8 cellular contexts compared by ENCODE assay signal in the genomic region with DNA sequence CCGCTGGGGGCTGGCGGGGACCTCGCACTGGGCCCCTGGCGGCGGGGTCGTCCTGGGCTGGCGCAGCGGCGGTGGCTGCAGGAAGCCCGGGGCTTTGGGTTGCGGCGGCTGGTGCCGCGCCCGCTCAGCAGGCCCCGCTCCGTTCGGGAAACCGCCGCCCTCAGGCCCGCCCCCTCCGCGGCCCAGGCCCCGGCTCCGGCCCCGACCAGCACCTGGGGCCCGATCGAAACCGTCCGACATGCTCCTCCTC. TPM values are rescaled to one million over a fixed set of nuclear protein-coding genes. Genes with fewer than 3 reads are reported as not detected.
A peak's percentile ranks its signal among the peaks of the same experiment; 100 is the strongest.
DNase-seq lines count a peak whose midpoint lies in the region; ATAC-seq, FAIRE-seq and TF ChIP-seq lines count a peak whose summit lies in the region.
"Not testable (repeated sequence)": the region's sequence is repeated elsewhere in the genome, so short reads cannot be mapped to it uniquely, and the experiment has no call there.

No MANE protein-coding gene starts in this region.

- no CpG with 5 or more reads among the region's 30 CpGs for WGBS in HepG2 (ENCODE audit: low lambda C conversion rate)

- H3K4me3 ChIP-seq in Jurkat, Clone E6-1 (ENCODE audit: low read length) = peak overlapping the region; percentile 78
- H3K4me3 ChIP-seq in endothelial cell of umbilical vein (replicated peaks in 1 of 3; ENCODE audit: insufficient read depth in 1 of 3, low read depth in 1 of 3, low read length in 3 of 3) (peak overlapping the region; percentile 91 to 98 (median 96)), HepG2 (replicated peaks in 1 of 3; ENCODE audit: insufficient read depth in 1 of 3, low read depth in 2 of 3, low read length in 3 of 3) (peak overlapping the region; percentile 77 to 90 (median 84))

- dilution Hi-C loops in endothelial cell of umbilical vein (cut with MboI; ENCODE audit: extremely low pct_ligation_motif_present, low sequenced_read_pairs) = not testable (repeated sequence)

- peak; percentile 40 for TF ChIP-seq POLR2A in endothelial cell of umbilical vein (IDR thresholded peaks at IDR 0.05; ENCODE audit: low read depth, low read length)
- TF ChIP-seq POLR2A in HepG2 (IDR thresholded peaks at IDR 0.05; ENCODE audit: insufficient read depth in 1 of 2, low read depth in 2 of 2, low read length in 2 of 2) = not testable (repeated sequence)

- not testable (repeated sequence) for H3K36me3 Mint-ChIP-seq in activated T-cell treated with anti-CD3 and anti-CD28 coated beads, Interleukin-2, amount 50 U/mL, for 72 hours (ENCODE audit: insufficient read depth in 2 of 2)

- CTCF ChIA-PET in endothelial cell of umbilical vein (lab: Charles Lee) = interaction anchor here (1.0 to 3.6 kb wide), 6 partner anchors 35 to 75 kb away, joined by 3 to 17 read pairs (median 9); partner anchors contain the start of genes NNT and TMEM267
- CTCF ChIA-PET in HepG2 (lab: Yijun Ruan, JAX; ENCODE audit: low intra/inter-chr PET ratio, low total read pairs) = not testable (repeated sequence)

- not testable (repeated sequence) for FAIRE-seq in endothelial cell of umbilical vein (lab: Jason Lieb, UNC); HepG2 (lab: Jason Lieb, UNC)

- not testable (repeated sequence) for H3K9me1 ChIP-seq in endothelial cell of umbilical vein (replicated peaks; ENCODE audit: control insufficient read depth, extremely low read depth, insufficient read depth, low read length)

- peaks cover 12% of the 10 kb centered on the region for H3K4me1 Mint-ChIP-seq in activated T-cell treated with anti-CD3 and anti-CD28 coated beads, Interleukin-2, amount 50 U/mL, for 72 hours (ENCODE audit: low read depth)

- not testable (repeated sequence) for H3K27me3 ChIP-seq in endothelial cell of umbilical vein (ENCODE audit: control insufficient read depth in 2 of 2, insufficient read depth in 2 of 2, low read length in 2 of 2); HepG2 (ENCODE audit: control insufficient read depth in 1 of 2, insufficient read depth in 2 of 2, low read length in 2 of 2)

- peak overlapping the region; percentile 87 for H3K4me3 Mint-ChIP-seq in activated T-cell treated with anti-CD3 and anti-CD28 coated beads, Interleukin-2, amount 50 U/mL, for 72 hours

- ATAC-seq in GM19043 (IDR thresholded peaks at IDR 0.05; ENCODE audit: low read depth, unreplicated experiment) (peak; percentile 87), HG02759 (IDR thresholded peaks at IDR 0.05; ENCODE audit: unreplicated experiment) (peak; percentile 90), HepG2 (peak; percentile 93), sciatic nerve (peak; percentile 93)
- peak; percentile 91 to 92 for ATAC-seq in activated T-cell treated with anti-CD3 and anti-CD28 coated beads, Interleukin-2, amount 50 U/mL, for 72 hours (replicated peaks in 1 of 2)

- not testable (repeated sequence) for DNase-seq in Jurkat, Clone E6-1 (ENCODE audit: low read depth, low spot score); endothelial cell of umbilical vein (ENCODE audit: low read depth, low spot score); HepG2 (ENCODE audit: low spot score); sciatic nerve (ENCODE audit: low spot score)
- peak; percentile 90 to 93 for DNase-seq in activated T-cell treated with anti-CD3 and anti-CD28 coated beads, Interleukin-2, amount 50 U/mL, for 72 hours

- H3K27ac ChIP-seq in 22Rv1 (peak overlapping the region; percentile 85), endothelial cell of umbilical vein (ENCODE audit: insufficient read depth, low read depth, low read length) (peak overlapping the region; percentile 73), HepG2 (ENCODE audit: extremely low read length, insufficient read depth, low read length) (peak overlapping the region; percentile 95)

- H3K9me3 ChIP-seq in endothelial cell of umbilical vein (replicated peaks; ENCODE audit: control insufficient read depth, insufficient read depth, low read length); HepG2 (ENCODE audit: low read length): not testable (repeated sequence)

- not testable (repeated sequence) for BruUV-seq in endothelial cell of umbilical vein (replicated peaks; lab: Mats Ljungman, UMichigan); HepG2 (replicated peaks; lab: Mats Ljungman, UMichigan)

- TF ChIP-seq EP300 in HepG2 (IDR thresholded peaks at IDR 0.05; ENCODE audit: low read depth in 2 of 2, low read length in 2 of 2); HepG2 (CRISPR knock-in tag; IDR thresholded peaks at IDR 0.05; ENCODE audit: borderline replicate concordance): not testable (repeated sequence)

- H3K36me3 ChIP-seq in endothelial cell of umbilical vein (ENCODE audit: control insufficient read depth in 2 of 2, extremely low read depth in 1 of 2, insufficient read depth in 2 of 2, low read length in 2 of 2) = not testable (repeated sequence)
- peaks cover 6 to 32% of the 10 kb centered on the region in 2 experiments; a peak in 4 of 5 replicates for H3K36me3 ChIP-seq in HepG2 (replicated peaks in 1 of 2; ENCODE audit: control insufficient read depth in 1 of 2, insufficient read depth in 2 of 2, low read length in 2 of 2)

- peak overlapping the region; percentile 90 for H2AFZ ChIP-seq in endothelial cell of umbilical vein (ENCODE audit: low read depth, low read length)
- not testable (repeated sequence) for H2AFZ ChIP-seq in HepG2 (ENCODE audit: low read length)

- H3K27ac Mint-ChIP-seq in activated T-cell treated with anti-CD3 and anti-CD28 coated beads, Interleukin-2, amount 50 U/mL, for 72 hours = not testable (repeated sequence)

- in situ Hi-C loops in HepG2 (cut with HindIII; ENCODE audit: extremely low pct_ligation_motif_present, low pct_unique_long_range_greater_than_20kb) = not testable (repeated sequence)

- not testable (repeated sequence) for H3K27me3 Mint-ChIP-seq in activated T-cell treated with anti-CD3 and anti-CD28 coated beads, Interleukin-2, amount 50 U/mL, for 72 hours (ENCODE audit: low read depth)

- not testable (repeated sequence) for H4K20me1 ChIP-seq in endothelial cell of umbilical vein (replicated peaks; ENCODE audit: control insufficient read depth, extremely low read depth, insufficient read depth, low read length)
- peaks cover 11% of the 10 kb centered on the region for H4K20me1 ChIP-seq in HepG2 (ENCODE audit: insufficient read depth, low read length)

- not testable (repeated sequence) for TF ChIP-seq RAD21 in HepG2 (CRISPR knock-in tag; IDR thresholded peaks at IDR 0.05)

- H3K4me1 ChIP-seq in endothelial cell of umbilical vein (ENCODE audit: control insufficient read depth, extremely low read depth, insufficient read depth, low read length) (peaks cover 25% of the 10 kb centered on the region), HepG2 (ENCODE audit: insufficient read depth, low read length) (peaks cover 49% of the 10 kb centered on the region)

- intact Hi-C loops in endothelial cell of umbilical vein (cut with micrococcal nuclease) = loop anchor here (1.0 to 2.0 kb wide), 5 partner anchors 41 to 605 kb away; partner anchors contain the start of genes C5orf34 and NNT
- intact Hi-C loops in HepG2 (cut with micrococcal nuclease; ENCODE audit: unreplicated experiment) = loop anchor here (1.0 to 5.0 kb wide), 3 partner anchors 46 to 154 kb away; partner anchors contain the start of gene TMEM267
- intact Hi-C loops in sciatic nerve (cut with DNase I) = not testable (repeated sequence)

- H3K9me3 Mint-ChIP-seq in activated T-cell treated with anti-CD3 and anti-CD28 coated beads, Interleukin-2, amount 50 U/mL, for 72 hours = not testable (repeated sequence)

- POLR2A ChIA-PET in endothelial cell of umbilical vein (lab: Charles Lee) = not testable (repeated sequence)
- POLR2A ChIA-PET in HepG2 (lab: Yijun Ruan, JAX) = interaction anchor here (1.2 to 2.8 kb wide), 4 partner anchors 9 to 243 kb away, joined by 4 to 16 read pairs (median 4); partner anchors contain the start of genes HMGCS1 and TMEM267

- H3K79me2 ChIP-seq in endothelial cell of umbilical vein (ENCODE audit: control insufficient read depth, insufficient read depth, low read length) = peaks cover 48% of the 10 kb centered on the region
- H3K79me2 ChIP-seq in HepG2 (ENCODE audit: insufficient read depth, low read length) = peaks cover 48% of the 10 kb centered on the region

- H3K9ac ChIP-seq in endothelial cell of umbilical vein (replicated peaks; ENCODE audit: extremely low read depth, insufficient read depth, low read length) = peak overlapping the region; percentile 93
- H3K9ac ChIP-seq in HepG2 (ENCODE audit: insufficient read depth, low read depth, low read length) = peak overlapping the region; percentile 93

- peak overlapping the region; percentile 93 for H3K4me2 ChIP-seq in endothelial cell of umbilical vein (ENCODE audit: insufficient read depth, low read length)
- H3K4me2 ChIP-seq in HepG2 (ENCODE audit: low read depth, low read length) = peak overlapping the region; percentile 98

- not testable (repeated sequence) for TF ChIP-seq CTCF in 22Rv1 (IDR thresholded peaks at IDR 0.05); endothelial cell of umbilical vein (IDR thresholded peaks at IDR 0.05; ENCODE audit: extremely low read depth in 1 of 2, insufficient read depth in 1 of 2, low read depth in 1 of 2, low read length in 2 of 2); HepG2 (CRISPR knock-in tag; IDR thresholded peaks at IDR 0.05)

RNA-seq across cellular contexts. Expression of gene PAIP1, which starts 0.3 kb away (rescaled TPM):
- polyA plus RNA-seq in Jurkat, Clone E6-1 (2012; ENCODE audit: insufficient read depth, insufficient read length) = 36.4 TPM
- total RNA-seq in activated T-cell treated with anti-CD3 and anti-CD28 coated beads, Interleukin-2, amount 50 U/mL, for 72 hours = 10 to 100 TPM; 65.0 to 69.8 TPM
- total RNA-seq in endothelial cell of umbilical vein = 81.6 and 90.1 TPM in 2 replicates
- polyA plus RNA-seq in endothelial cell of umbilical vein = 65.3 and 69.1 TPM in 2 replicates
- 79.2 and 93.5 TPM in 2 replicates for polyA plus RNA-seq in endothelial cell of umbilical vein (2011; cell fraction: cytosol; rRNA removed)
- 47.3 and 49.7 TPM in 2 replicates for polyA plus RNA-seq in endothelial cell of umbilical vein (2011; cell fraction: nucleus; rRNA removed)
- polyA plus RNA-seq in endothelial cell of umbilical vein (2012) = 62.1 and 83.9 TPM in 2 replicates
- polyA minus RNA-seq in endothelial cell of umbilical vein = 54.9 and 57.6 TPM in 2 replicates
- 88.5 TPM for polyA minus RNA-seq in endothelial cell of umbilical vein (2011; cell fraction: cytosol; rRNA and poly(A)+ RNA removed)
- polyA minus RNA-seq in endothelial cell of umbilical vein (2011; cell fraction: nucleus; rRNA and poly(A)+ RNA removed) = 19.9 and 35.9 TPM in 2 replicates
- 116 and 141 TPM in 2 replicates for total RNA-seq in HepG2 (2016; rRNA removed; fragmentation: Illumina TruSeq; extraction: Trizol)
- total RNA-seq in HepG2 (2016; cell fraction: cytosol; rRNA removed; fragmentation: Illumina TruSeq; extraction: Trizol; ENCODE audit: low read depth) = 81.1 and 93.2 TPM in 2 replicates
- 125 and 142 TPM in 2 replicates for total RNA-seq in HepG2 (2016; cell fraction: insoluble cytoplasmic fraction; rRNA removed; fragmentation: Illumina TruSeq; extraction: Trizol)
- total RNA-seq in HepG2 (2016; cell fraction: membrane; rRNA removed; fragmentation: Illumina TruSeq; extraction: Trizol) = 177 and 180 TPM in 2 replicates
- 59.2 and 68.0 TPM in 2 replicates for total RNA-seq in HepG2 (2016; cell fraction: nucleus; rRNA removed; fragmentation: Illumina TruSeq; extraction: Trizol)
- polyA plus RNA-seq in HepG2 (2011; rRNA removed) = 74.0 and 96.6 TPM in 2 replicates
- 48.2 and 71.1 TPM in 2 replicates for polyA plus RNA-seq in HepG2 (2011; cell fraction: cytosol; rRNA removed)
- polyA plus RNA-seq in HepG2 (2011; cell fraction: nucleus; rRNA removed) = 21.4 and 24.0 TPM in 2 replicates
- 58.2 and 74.1 TPM in 2 replicates for polyA plus RNA-seq in HepG2 (2012)
- polyA plus RNA-seq in HepG2 (2016; cell fraction: cytosol; fragmentation: Illumina TruSeq; extraction: Trizol; ENCODE audit: low read depth) = 95.5 and 120 TPM in 2 replicates
- polyA plus RNA-seq in HepG2 (2016; cell fraction: insoluble cytoplasmic fraction; fragmentation: Illumina TruSeq; extraction: Trizol; ENCODE audit: low read depth) = 148 and 150 TPM in 2 replicates
- 144 and 145 TPM in 2 replicates for polyA plus RNA-seq in HepG2 (2016; cell fraction: membrane; fragmentation: Illumina TruSeq; extraction: Trizol; ENCODE audit: low read depth)
- 70.2 and 80.8 TPM in 2 replicates for polyA plus RNA-seq in HepG2 (2016; cell fraction: nucleus; fragmentation: Illumina TruSeq; extraction: Trizol; ENCODE audit: insufficient read depth, low read depth)
- polyA minus RNA-seq in HepG2 (2011; rRNA and poly(A)+ RNA removed; ENCODE audit: low replicate concordance) = 44.5 and 120 TPM in 2 replicates
- polyA minus RNA-seq in HepG2 (2011; cell fraction: cytosol; rRNA and poly(A)+ RNA removed) = 47.2 and 50.8 TPM in 2 replicates
- polyA minus RNA-seq in HepG2 (2011; cell fraction: nucleus; rRNA and poly(A)+ RNA removed) = 37.1 and 44.0 TPM in 2 replicates
- 64.1 TPM for total RNA-seq in sciatic nerve

RNA-seq across cellular contexts. Expression of gene C5orf34, which starts 41.6 kb away (rescaled TPM):
- polyA plus RNA-seq in Jurkat, Clone E6-1 (2012; ENCODE audit: insufficient read depth, insufficient read length) = 11.5 TPM
- total RNA-seq in activated T-cell treated with anti-CD3 and anti-CD28 coated beads, Interleukin-2, amount 50 U/mL, for 72 hours = 10 to 100 TPM; 21.0 to 21.7 TPM
- total RNA-seq in endothelial cell of umbilical vein (5.0 and 6.5 TPM in 2 replicates), HepG2 (2016; rRNA removed; fragmentation: Illumina TruSeq; extraction: Trizol) (6.2 and 6.4 TPM in 2 replicates), sciatic nerve (1.5 TPM)
- polyA plus RNA-seq in endothelial cell of umbilical vein (2.1 and 2.2 TPM in 2 replicates), HepG2 (2011; rRNA removed) (2.1 and 3.2 TPM in 2 replicates)
- 2.8 and 3.7 TPM in 2 replicates for polyA plus RNA-seq in endothelial cell of umbilical vein (2011; cell fraction: cytosol; rRNA removed)
- 8.8 and 12.9 TPM in 2 replicates for polyA plus RNA-seq in endothelial cell of umbilical vein (2011; cell fraction: nucleus; rRNA removed)
- 2.6 and 5.3 TPM in 2 replicates for polyA plus RNA-seq in endothelial cell of umbilical vein (2012)
- polyA minus RNA-seq in endothelial cell of umbilical vein = 2.9 and 5.3 TPM in 2 replicates
- 12.3 TPM for polyA minus RNA-seq in endothelial cell of umbilical vein (2011; cell fraction: cytosol; rRNA and poly(A)+ RNA removed)
- polyA minus RNA-seq in endothelial cell of umbilical vein (2011; cell fraction: nucleus; rRNA and poly(A)+ RNA removed) = 4.4 and 10.0 TPM in 2 replicates
- total RNA-seq in HepG2 (2016; cell fraction: cytosol; rRNA removed; fragmentation: Illumina TruSeq; extraction: Trizol; ENCODE audit: low read depth) = 2.3 and 2.9 TPM in 2 replicates
- total RNA-seq in HepG2 (2016; cell fraction: insoluble cytoplasmic fraction; rRNA removed; fragmentation: Illumina TruSeq; extraction: Trizol) = 6.0 and 7.6 TPM in 2 replicates
- total RNA-seq in HepG2 (2016; cell fraction: membrane; rRNA removed; fragmentation: Illumina TruSeq; extraction: Trizol) = 1.5 and 2.4 TPM in 2 replicates
- 13.1 and 15.3 TPM in 2 replicates for total RNA-seq in HepG2 (2016; cell fraction: nucleus; rRNA removed; fragmentation: Illumina TruSeq; extraction: Trizol)
- 1.0 and 1.1 TPM in 2 replicates for polyA plus RNA-seq in HepG2 (2011; cell fraction: cytosol; rRNA removed)
- polyA plus RNA-seq in HepG2 (2011; cell fraction: nucleus; rRNA removed) = 5.3 and 6.8 TPM in 2 replicates
- polyA plus RNA-seq in HepG2 (2012) = 1.3 and 2.4 TPM in 2 replicates
- 0.32 and 0.37 TPM in 2 replicates for polyA plus RNA-seq in HepG2 (2016; cell fraction: cytosol; fragmentation: Illumina TruSeq; extraction: Trizol; ENCODE audit: low read depth)
- polyA plus RNA-seq in HepG2 (2016; cell fraction: insoluble cytoplasmic fraction; fragmentation: Illumina TruSeq; extraction: Trizol; ENCODE audit: low read depth) = 4.7 and 5.0 TPM in 2 replicates
- 0.64 and 0.65 TPM in 2 replicates for polyA plus RNA-seq in HepG2 (2016; cell fraction: membrane; fragmentation: Illumina TruSeq; extraction: Trizol; ENCODE audit: low read depth)
- 11.9 and 12.6 TPM in 2 replicates for polyA plus RNA-seq in HepG2 (2016; cell fraction: nucleus; fragmentation: Illumina TruSeq; extraction: Trizol; ENCODE audit: insufficient read depth, low read depth)
- 1.1 and 11.7 TPM in 2 replicates for polyA minus RNA-seq in HepG2 (2011; rRNA and poly(A)+ RNA removed; ENCODE audit: low replicate concordance)
- 1.3 and 2.5 TPM in 2 replicates for polyA minus RNA-seq in HepG2 (2011; cell fraction: cytosol; rRNA and poly(A)+ RNA removed)
- polyA minus RNA-seq in HepG2 (2011; cell fraction: nucleus; rRNA and poly(A)+ RNA removed) = 13.1 and 17.1 TPM in 2 replicates

RNA-seq across cellular contexts. Expression of gene NNT, which starts 46.4 kb away (rescaled TPM):
- 45.7 TPM for polyA plus RNA-seq in Jurkat, Clone E6-1 (2012; ENCODE audit: insufficient read depth, insufficient read length)
- 100 to 1,000 TPM; 121 to 138 TPM for total RNA-seq in activated T-cell treated with anti-CD3 and anti-CD28 coated beads, Interleukin-2, amount 50 U/mL, for 72 hours
- 75.6 and 82.5 TPM in 2 replicates for total RNA-seq in endothelial cell of umbilical vein
- polyA plus RNA-seq in endothelial cell of umbilical vein = 34.3 and 38.2 TPM in 2 replicates
- polyA plus RNA-seq in endothelial cell of umbilical vein (2011; cell fraction: cytosol; rRNA removed) = 25.8 and 26.8 TPM in 2 replicates
- polyA plus RNA-seq in endothelial cell of umbilical vein (2011; cell fraction: nucleus; rRNA removed) = 57.8 and 62.0 TPM in 2 replicates
- 35.9 and 37.9 TPM in 2 replicates for polyA plus RNA-seq in endothelial cell of umbilical vein (2012)
- polyA minus RNA-seq in endothelial cell of umbilical vein = 124 TPM in 2 replicates
- 42.3 TPM for polyA minus RNA-seq in endothelial cell of umbilical vein (2011; cell fraction: cytosol; rRNA and poly(A)+ RNA removed)
- polyA minus RNA-seq in endothelial cell of umbilical vein (2011; cell fraction: nucleus; rRNA and poly(A)+ RNA removed) = 68.4 and 82.6 TPM in 2 replicates
- total RNA-seq in HepG2 (2016; rRNA removed; fragmentation: Illumina TruSeq; extraction: Trizol) = 58.0 and 73.3 TPM in 2 replicates
- total RNA-seq in HepG2 (2016; cell fraction: cytosol; rRNA removed; fragmentation: Illumina TruSeq; extraction: Trizol; ENCODE audit: low read depth) = 7.7 and 13.8 TPM in 2 replicates
- 53.3 and 67.8 TPM in 2 replicates for total RNA-seq in HepG2 (2016; cell fraction: insoluble cytoplasmic fraction; rRNA removed; fragmentation: Illumina TruSeq; extraction: Trizol)
- total RNA-seq in HepG2 (2016; cell fraction: membrane; rRNA removed; fragmentation: Illumina TruSeq; extraction: Trizol) = 18.8 and 21.2 TPM in 2 replicates
- total RNA-seq in HepG2 (2016; cell fraction: nucleus; rRNA removed; fragmentation: Illumina TruSeq; extraction: Trizol) = 57.3 and 66.1 TPM in 2 replicates
- 18.3 and 21.1 TPM in 2 replicates for polyA plus RNA-seq in HepG2 (2011; rRNA removed)
- 17.9 and 20.8 TPM in 2 replicates for polyA plus RNA-seq in HepG2 (2011; cell fraction: cytosol; rRNA removed)
- polyA plus RNA-seq in HepG2 (2011; cell fraction: nucleus; rRNA removed) = 14.9 and 15.6 TPM in 2 replicates
- polyA plus RNA-seq in HepG2 (2012) = 14.7 and 20.1 TPM in 2 replicates
- polyA plus RNA-seq in HepG2 (2016; cell fraction: cytosol; fragmentation: Illumina TruSeq; extraction: Trizol; ENCODE audit: low read depth) = 1.9 and 3.2 TPM in 2 replicates
- polyA plus RNA-seq in HepG2 (2016; cell fraction: insoluble cytoplasmic fraction; fragmentation: Illumina TruSeq; extraction: Trizol; ENCODE audit: low read depth) = 53.7 and 61.6 TPM in 2 replicates
- polyA plus RNA-seq in HepG2 (2016; cell fraction: membrane; fragmentation: Illumina TruSeq; extraction: Trizol; ENCODE audit: low read depth) = 8.4 and 10.0 TPM in 2 replicates
- polyA plus RNA-seq in HepG2 (2016; cell fraction: nucleus; fragmentation: Illumina TruSeq; extraction: Trizol; ENCODE audit: insufficient read depth, low read depth) = 45.9 and 52.1 TPM in 2 replicates
- polyA minus RNA-seq in HepG2 (2011; rRNA and poly(A)+ RNA removed; ENCODE audit: low replicate concordance) = 77.1 and 157 TPM in 2 replicates
- polyA minus RNA-seq in HepG2 (2011; cell fraction: cytosol; rRNA and poly(A)+ RNA removed) = 24.7 and 28.9 TPM in 2 replicates
- 50.3 and 56.1 TPM in 2 replicates for polyA minus RNA-seq in HepG2 (2011; cell fraction: nucleus; rRNA and poly(A)+ RNA removed)
- total RNA-seq in sciatic nerve = 38.1 TPM
